ENCODE assay signal across 31 cellular contexts in the genomic region with DNA sequence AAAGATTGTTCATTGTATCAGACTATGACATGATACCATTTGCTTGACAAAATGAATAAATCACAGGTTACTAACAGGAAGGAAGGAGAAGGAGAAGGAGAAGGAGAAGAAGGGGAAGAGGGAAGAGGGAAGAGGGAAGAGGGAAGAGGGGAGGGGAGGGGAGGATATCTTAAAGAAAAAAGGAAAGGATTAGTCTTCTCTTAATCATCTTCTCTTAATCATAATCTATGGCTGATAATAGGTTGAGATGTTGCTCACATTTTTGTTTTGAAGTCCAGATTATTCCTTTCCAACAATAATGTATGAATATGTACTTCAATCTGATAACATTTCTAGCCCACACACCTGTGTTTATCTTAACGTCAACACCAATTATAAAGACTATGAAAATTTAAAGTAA.
"Had no signal": no experiment of that assay in that cellular context is flagged by ENCODE, and none has a peak within 500 bp of the region (broad histone marks: within the 10 kb centered on the region; RNA-seq: fewer than 3 reads in every experiment).

No MANE protein-coding gene starts in this region.

- H3K4me3 Mint-ChIP-seq: activated CD4-positive, alpha-beta T cell treated with anti-CD3 and anti-CD28 coated beads for 36 hours; activated CD4-positive, alpha-beta T cell treated with anti-CD3 and anti-CD28 coated beads, Interleukin-2, amount 10 ng/mL, durations not matched to agents 7 days and 5 days; activated CD8-positive, alpha-beta T cell treated with anti-CD3 and anti-CD28 coated beads, Interleukin-2, amount 10 ng/mL, durations not matched to agents 7 days and 5 days; activated naive CD4-positive, alpha-beta T cell treated with anti-CD3 and anti-CD28 coated beads, Interleukin-2, amount 50 U/mL, for 24 hours; activated naive CD8-positive, alpha-beta T cell treated with anti-CD3 and anti-CD28 coated beads, Interleukin-2, amount 10 ng/mL, durations not matched to agents 7 days and 5 days; activated T-cell treated with anti-CD3 and anti-CD28 coated beads, Interleukin-2, amount 50 U/mL, for 24 hours; T-helper 1 cell treated with Interleukin-12 subunit alpha and Interleukin-12 subunit beta and Interleukin-4 antibody, amounts not matched to agents 30 μg/mL and 1 μg/mL, for 36 hours; T-helper 2 cell treated with Interferon-gamma antibody and Interleukin-4, amounts not matched to agents 5 μg/mL and 100 μg/mL, for 36 hours had no signal

- H3K9ac ChIP-seq: SK-N-SH had no signal

- H3K27me3 Mint-ChIP-seq: activated CD4-positive, alpha-beta T cell treated with anti-CD3 and anti-CD28 coated beads for 36 hours; activated CD4-positive, alpha-beta T cell treated with anti-CD3 and anti-CD28 coated beads, Interleukin-2, amount 10 ng/mL, durations not matched to agents 7 days and 5 days; activated naive CD4-positive, alpha-beta T cell treated with anti-CD3 and anti-CD28 coated beads, Interleukin-2, amount 50 U/mL, for 24 hours; activated naive CD8-positive, alpha-beta T cell treated with anti-CD3 and anti-CD28 coated beads, Interleukin-2, amount 10 ng/mL, durations not matched to agents 7 days and 5 days; activated T-cell treated with anti-CD3 and anti-CD28 coated beads, Interleukin-2, amount 50 U/mL, for 24 hours had no signal

- H3K36me3 Mint-ChIP-seq: activated naive CD4-positive, alpha-beta T cell treated with anti-CD3 and anti-CD28 coated beads, Interleukin-2, amount 50 U/mL, for 24 hours had no signal

- H3K4me1 ChIP-seq: ascending aorta, body of pancreas had no signal

- ATAC-seq: activated CD4-positive, alpha-beta T cell treated with anti-CD3 and anti-CD28 coated beads for 36 hours; activated CD4-positive, CD25-positive, alpha-beta regulatory T cell treated with anti-CD3 and anti-CD28 coated beads, Interleukin-2, amount 50 U/mL, for 24 hours; activated CD8-positive, alpha-beta T cell treated with anti-CD3 and anti-CD28 coated beads, Interleukin-2, amount 10 ng/mL, durations not matched to agents 7 days and 5 days; body of pancreas; Panc1 had no signal

- H3K4me2 ChIP-seq: SK-N-SH had no signal

- H3K9me3 ChIP-seq: ascending aorta, body of pancreas, SJSA1, SK-N-SH had no signal

- H3K36me3 ChIP-seq: ascending aorta had no signal

- H3K4me3 ChIP-seq: ascending aorta, body of pancreas, SJSA1 had no signal

- H3K27ac Mint-ChIP-seq: activated CD4-positive, alpha-beta T cell treated with anti-CD3 and anti-CD28 coated beads for 36 hours; activated CD4-positive, alpha-beta T cell treated with anti-CD3 and anti-CD28 coated beads, Interleukin-2, amount 10 ng/mL, durations not matched to agents 7 days and 5 days; activated CD8-positive, alpha-beta T cell treated with anti-CD3 and anti-CD28 coated beads, Interleukin-2, amount 10 ng/mL, durations not matched to agents 7 days and 5 days; activated naive CD4-positive, alpha-beta T cell treated with anti-CD3 and anti-CD28 coated beads, Interleukin-2, amount 50 U/mL, for 24 hours; activated naive CD8-positive, alpha-beta T cell treated with anti-CD3 and anti-CD28 coated beads, Interleukin-2, amount 10 ng/mL, durations not matched to agents 7 days and 5 days; activated T-cell treated with anti-CD3 and anti-CD28 coated beads, Interleukin-2, amount 50 U/mL, for 24 hours; activated T-helper 2 cell treated with anti-CD3 and anti-CD28 coated beads, Interferon-gamma antibody, Interleukin-2, Interleukin-4, amounts not matched to agents 10 μg/mL and 5 μg/mL and 100 μg/mL, durations not matched to agents 14 hours and 24 hours and 36 hours; T-helper 1 cell treated with Interleukin-12 subunit alpha and Interleukin-12 subunit beta and Interleukin-4 antibody, amounts not matched to agents 30 μg/mL and 1 μg/mL, for 36 hours; T-helper 2 cell treated with Interferon-gamma antibody and Interleukin-4, amounts not matched to agents 5 μg/mL and 100 μg/mL, for 36 hours had no signal

- FAIRE-seq: bronchial epithelial cell, TTC549 had no signal

- H3K27ac ChIP-seq: ascending aorta, body of pancreas, SJSA1 had no signal

- DNase-seq: activated CD4-positive, alpha-beta T cell treated with anti-CD3 and anti-CD28 coated beads for 36 hours; activated CD4-positive, alpha-beta T cell treated with anti-CD3 and anti-CD28 coated beads, Interleukin-2, amount 10 ng/mL, durations not matched to agents 7 days and 5 days; activated CD4-positive, alpha-beta T cell treated with anti-CD3 and anti-CD28 coated beads, Interleukin-2, amount 50 U/mL, for 48 hours; activated CD8-positive, alpha-beta T cell treated with anti-CD3 and anti-CD28 coated beads, Interleukin-2, amount 10 ng/mL, durations not matched to agents 7 days and 5 days; activated gamma-delta T cell; activated naive CD4-positive, alpha-beta T cell treated with Interleukin-2 at 50 U/mL for 16 hours; activated naive CD8-positive, alpha-beta T cell treated with anti-CD3 and anti-CD28 coated beads, Interleukin-2, amount 10 ng/mL, durations not matched to agents 7 days and 5 days; activated T-cell treated with anti-CD3 and anti-CD28 coated beads, Interleukin-2, amount 50 U/mL, for 24 hours; amygdala; body of pancreas; caudate nucleus; cerebellar nuclear complex; Karpas-422; NCI-H1105; NCI-H1417 treated with DMSO at 0.1 percent for 48 hours; NCI-H1930; NCI-H2081 treated with DMSO at 0.1 percent for 48 hours; NCI-H345; NCI-H524 treated with DMSO at 0.1 percent for 48 hours; SHP77 treated with DMSO at 0.1 percent for 48 hours; SK-N-SH had no signal

- H3K27me3 ChIP-seq: ascending aorta, body of pancreas, SJSA1 had no signal

- H3K9me3 Mint-ChIP-seq: activated CD4-positive, alpha-beta T cell treated with anti-CD3 and anti-CD28 coated beads, Interleukin-2, amount 10 ng/mL, durations not matched to agents 7 days and 5 days; activated naive CD4-positive, alpha-beta T cell treated with anti-CD3 and anti-CD28 coated beads, Interleukin-2, amount 50 U/mL, for 24 hours; activated naive CD8-positive, alpha-beta T cell treated with anti-CD3 and anti-CD28 coated beads, Interleukin-2, amount 10 ng/mL, durations not matched to agents 7 days and 5 days; activated T-cell treated with anti-CD3 and anti-CD28 coated beads, Interleukin-2, amount 50 U/mL, for 24 hours; activated T-helper 2 cell treated with anti-CD3 and anti-CD28 coated beads, Interferon-gamma antibody, Interleukin-2, Interleukin-4, amounts not matched to agents 10 μg/mL and 5 μg/mL and 100 μg/mL, durations not matched to agents 14 hours and 24 hours and 36 hours; T-helper 1 cell treated with Interleukin-12 subunit alpha and Interleukin-12 subunit beta and Interleukin-4 antibody, amounts not matched to agents 30 μg/mL and 1 μg/mL, for 36 hours; T-helper 2 cell treated with Interferon-gamma antibody and Interleukin-4, amounts not matched to agents 5 μg/mL and 100 μg/mL, for 36 hours had no signal
